In the genomic region with DNA sequence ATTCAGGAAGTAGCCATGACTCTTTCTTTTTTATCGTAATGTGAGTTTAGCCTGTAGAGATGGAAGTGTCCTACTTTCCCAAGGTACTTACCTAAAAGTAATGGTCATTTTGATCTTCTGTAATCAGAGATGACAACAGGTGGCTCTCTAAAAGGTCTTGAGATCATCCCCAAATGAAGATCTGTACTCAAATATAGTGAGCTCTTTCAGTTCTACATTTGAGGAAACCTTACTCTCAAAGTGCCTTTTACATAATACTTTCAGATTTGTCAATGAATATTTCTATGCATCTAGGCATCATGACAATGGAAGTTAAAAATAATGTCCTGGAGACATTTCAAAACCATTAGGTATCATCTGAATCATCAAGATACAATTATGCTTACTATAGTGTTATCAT, we compare ENCODE assay signal across 17 cellular contexts. TPM values are rescaled to one million over a fixed set of nuclear protein-coding genes. Genes with fewer than 3 reads are reported as not detected.
A peak's percentile ranks its signal among the peaks of the same experiment; 100 is the strongest.
DNase-seq lines count a peak whose midpoint lies in the region; ATAC-seq and TF ChIP-seq lines count a peak whose summit lies in the region.
"Had no signal": no experiment of that assay in that cellular context is flagged by ENCODE, and none has a peak within 500 bp of the region (broad histone marks: within the 10 kb centered on the region; RNA-seq: fewer than 3 reads in every experiment).

No MANE protein-coding gene starts in this region.

- no peak overlapping the region for H3K27ac Mint-ChIP-seq in memory B cell
- no peak overlapping the region for H3K27ac Mint-ChIP-seq in effector memory CD8-positive, alpha-beta T cell
- H3K27ac Mint-ChIP-seq: CD4-positive, alpha-beta memory T cell; T-helper 1 cell treated with Interleukin-12 subunit alpha and Interleukin-12 subunit beta and Interleukin-4 antibody, amounts not matched to agents 30 μg/mL and 1 μg/mL, for 36 hours had no signal

- H3K9me3 ChIP-seq in DOHH2 (ENCODE audit: control insufficient read depth, insufficient read depth, low read length), result no peaks in the 10 kb centered on the region
- H3K9me3 ChIP-seq in colonic mucosa, result no peaks in the 10 kb centered on the region

- H3K9me2 ChIP-seq in DOHH2 (replicated peaks; ENCODE audit: control insufficient read depth, low read length), result no peaks in the 10 kb centered on the region

- H3K9ac ChIP-seq in colonic mucosa (ENCODE audit: low read depth in 2 of 2, low read length in 2 of 2), result no peak overlapping the region

- H3K27ac ChIP-seq in DOHH2 (ENCODE audit: low read depth, low read length) (no peak overlapping the region), colonic mucosa (no peak overlapping the region)

- no peaks in the 10 kb centered on the region for H3K27me3 ChIP-seq in DOHH2 (ENCODE audit: control insufficient read depth, low read length)
- H3K27me3 ChIP-seq in colonic mucosa, result no peaks in the 10 kb centered on the region

- DNase-seq in memory B cell (ENCODE audit: low spot score in 2 of 2) (no peak), colonic mucosa (no peak), NCI-H2227 (lab: John Stamatoyannopoulos, UW; ENCODE audit: unreplicated experiment) (no peak)
- DNase-seq in effector memory CD8-positive, alpha-beta T cell, result no peak
- DNase-seq: CD4-positive, alpha-beta memory T cell; DND-41; KBM-7; NCI-H1092; NCI-H1694; NCI-H748 treated with DMSO at 0.1 percent for 48 hours; SHP77 had no signal

- peaks cover 3% of the 10 kb centered on the region; the same call in 1 of the 2 replicates for H3F3A ChIP-seq in DOHH2 (ENCODE audit: control insufficient read depth, insufficient read depth)

- H3K4me1 ChIP-seq in DOHH2 (ENCODE audit: control insufficient read depth, low read length) (peaks cover 39% of the 10 kb centered on the region), colonic mucosa (no peaks in the 10 kb centered on the region)

- intact Hi-C loops in colonic mucosa (cut with DNase I), result no loop called here

- H3K4me3 ChIP-seq in DOHH2 (ENCODE audit: low read length) (no peak overlapping the region), colonic mucosa (no peak overlapping the region)

- no peak for TF ChIP-seq CTCF in DOHH2 (IDR thresholded peaks at IDR 0.05; ENCODE audit: low read depth, low read length, poor library complexity, severe bottlenecking)
- no peak for TF ChIP-seq CTCF in colonic mucosa (IDR thresholded peaks at IDR 0.05)

- no peaks in the 10 kb centered on the region for H3K4me1 Mint-ChIP-seq in memory B cell
- no peaks in the 10 kb centered on the region for H3K4me1 Mint-ChIP-seq in effector memory CD8-positive, alpha-beta T cell (ENCODE audit: low read depth in 2 of 2)
- H3K4me1 Mint-ChIP-seq: CD4-positive, alpha-beta memory T cell had no signal

- no peaks in the 10 kb centered on the region for H4K20me1 ChIP-seq in DOHH2 (ENCODE audit: control insufficient read depth, insufficient read depth, low read depth, low read length)

- ATAC-seq in GM19463 (IDR thresholded peaks at IDR 0.05; ENCODE audit: unreplicated experiment), result peak; percentile 60
- ATAC-seq in HG03159 (IDR thresholded peaks at IDR 0.05; ENCODE audit: unreplicated experiment), result peak; percentile 52
- ATAC-seq in memory B cell (ENCODE audit: low read depth), result no peak
- no peak for ATAC-seq in effector memory CD8-positive, alpha-beta T cell (replicated peaks)
- ATAC-seq in HG02852 (IDR thresholded peaks at IDR 0.05; ENCODE audit: unreplicated experiment), result no peak
- ATAC-seq: SK-N-SH treated with all-trans-retinoic acid at 6 μM for 48 hours had no signal

- no peaks in the 10 kb centered on the region for H3K36me3 Mint-ChIP-seq in memory B cell
- H3K36me3 Mint-ChIP-seq in effector memory CD8-positive, alpha-beta T cell (ENCODE audit: insufficient read depth), result no peaks in the 10 kb centered on the region

- H3K36me3 ChIP-seq in DOHH2 (ENCODE audit: control insufficient read depth, low read length) (no peaks in the 10 kb centered on the region), colonic mucosa (no peaks in the 10 kb centered on the region)

- H3K4me3 Mint-ChIP-seq in memory B cell, result peak overlapping the region; percentile 17
- no peak overlapping the region for H3K4me3 Mint-ChIP-seq in effector memory CD8-positive, alpha-beta T cell
- H3K4me3 Mint-ChIP-seq: CD4-positive, alpha-beta memory T cell; T-helper 1 cell treated with Interleukin-12 subunit alpha and Interleukin-12 subunit beta and Interleukin-4 antibody, amounts not matched to agents 30 μg/mL and 1 μg/mL, for 36 hours had no signal

- H3K9me3 Mint-ChIP-seq in memory B cell, result no peaks in the 10 kb centered on the region
- H3K9me3 Mint-ChIP-seq in effector memory CD8-positive, alpha-beta T cell, result no peaks in the 10 kb centered on the region
- H3K9me3 Mint-ChIP-seq: CD4-positive, alpha-beta memory T cell; T-helper 1 cell treated with Interleukin-12 subunit alpha and Interleukin-12 subunit beta and Interleukin-4 antibody, amounts not matched to agents 30 μg/mL and 1 μg/mL, for 36 hours had no signal

- no peaks in the 10 kb centered on the region for H3K79me2 ChIP-seq in DOHH2 (ENCODE audit: control insufficient read depth, low read length)

- H3K4me2 ChIP-seq in DOHH2 (ENCODE audit: low read length), result peak overlapping the region; percentile 9

- peaks cover 2% of the 10 kb centered on the region for H3K27me3 Mint-ChIP-seq in memory B cell
- H3K27me3 Mint-ChIP-seq in effector memory CD8-positive, alpha-beta T cell, result peaks cover 28 to 34% of the 10 kb centered on the region in 2 donors
- H3K27me3 Mint-ChIP-seq: CD4-positive, alpha-beta memory T cell had no signal

RNA-seq across cellular contexts. Expression of gene MND1, which starts 17.2 kb away (rescaled TPM):
- total RNA-seq in colonic mucosa, result 10 to 100 TPM in 1 of 2 donors, 1 to 10 TPM in 1; 4.8 to 11.7 TPM
- total RNA-seq: CD4-positive, alpha-beta memory T cell had no signal

Comparison
In these comparisons a context has a peak if more than half of its experiments do, and no peak if none do; other contexts are left out.
1. ATAC-seq: peak in GM19463 (single experiment) and HG03159 (single experiment); none in memory B cell (single experiment), effector memory CD8-positive, alpha-beta T cell (single experiment) and HG02852 (single experiment).